In genomic region chr17:7857724-7858486, GRCh38 we compare ENCODE assay signal across 8 cellular contexts. TPM values are rescaled to one million over a fixed set of nuclear protein-coding genes. Genes with fewer than 3 reads are reported as not detected.
A peak's percentile ranks its signal among the peaks of the same experiment; 100 is the strongest.
DNase-seq lines count a peak whose midpoint lies in the region; ATAC-seq and TF ChIP-seq lines count a peak whose summit lies in the region.

CYB5D1 (plus strand) TSS chr17:7858003; CDS start chr17:7858135, 132 bp downstream.

- H3K27me3 ChIP-seq in SU-DHL-6 (ENCODE audit: low read length): no peaks in the 10 kb centered on the region
- H3K27me3 ChIP-seq in psoas muscle (ENCODE audit: insufficient read depth in 3 of 3, low read length in 2 of 3): no peaks in the 10 kb centered on the region
- no peaks in the 10 kb centered on the region for H3K27me3 ChIP-seq in uterus

- peak within 1 kb of the TSS; percentile 92 for H3K27ac ChIP-seq in SU-DHL-6 (ENCODE audit: low read depth, low read length)
- peak within 1 kb of the TSS; percentile 56 for H3K27ac ChIP-seq in adipose tissue (ENCODE audit: low read depth, low read length)
- H3K27ac ChIP-seq in psoas muscle: peak within 1 kb of the TSS; percentile 93
- H3K27ac ChIP-seq in uterus: peak within 1 kb of the TSS; percentile 90 to 98

- 2 to 4% (median 3%) methylated on average over 48 of the region's 48 CpGs for WGBS in adipose tissue, 3 donors
- 1 to 3% (median 1%) methylated on average over 48 of the region's 48 CpGs for WGBS in psoas muscle, 3 donors

- H3K36me3 ChIP-seq in SU-DHL-6 (ENCODE audit: low read length): no peaks in the 10 kb centered on the region
- H3K36me3 ChIP-seq in psoas muscle (ENCODE audit: insufficient read depth in 1 of 2, low read depth in 1 of 2): peaks cover 6 to 39% of the 10 kb centered on the region in 2 donors
- H3K36me3 ChIP-seq in uterus: no peaks in the 10 kb centered on the region

- TF ChIP-seq POLR2A in uterus (IDR thresholded peaks at IDR 0.05): peak; percentile 43 to 56

- DNase-seq in GM04504 (ENCODE audit: low read depth): peak; percentile 89
- DNase-seq in HFF-Myc (ENCODE audit: extremely low read depth, low read depth): peak; percentile 85
- DNase-seq in NAMALWA (ENCODE audit: low spot score): peak; percentile 80
- DNase-seq in left ventricle myocardium superior: peak; percentile 89
- DNase-seq in psoas muscle: peak; percentile 90 to 93
- DNase-seq in uterus: peak; percentile 90 to 96

- intact Hi-C loops in left ventricle myocardium superior (cut with micrococcal nuclease) (loop anchor here (5.0 kb wide), 1 partner anchor 36 kb away; no protein-coding TSS in a partner anchor), psoas muscle (cut with DNase I) (loop anchor here (1.0 to 2.0 kb wide), 2 partner anchors 15 to 131 kb away; no protein-coding TSS in a partner anchor), uterus (cut with DNase I; ENCODE audit: low total_unique reads) (no loop called here)

- no peaks in the 10 kb centered on the region; the same call in 1 of the 2 replicates for H3F3A ChIP-seq in SU-DHL-6 (ENCODE audit: insufficient read depth)

- H3K4me3 ChIP-seq in HFF-Myc (replicated peaks; ENCODE audit: low read depth, low read length): peak within 1 kb of the TSS; percentile 68
- H3K4me3 ChIP-seq in SU-DHL-6 (ENCODE audit: insufficient read depth, low read length, poor library complexity, severe bottlenecking): peak within 1 kb of the TSS; percentile 71
- H3K4me3 ChIP-seq in psoas muscle: peak within 1 kb of the TSS; percentile 86
- H3K4me3 ChIP-seq in uterus: peak within 1 kb of the TSS; percentile 58 to 80

- H4K20me1 ChIP-seq in SU-DHL-6 (ENCODE audit: low read depth, low read length): no peaks in the 10 kb centered on the region

- no peaks in the 10 kb centered on the region for H3K9me2 ChIP-seq in SU-DHL-6 (replicated peaks; ENCODE audit: insufficient read depth, low read length)

- ATAC-seq in left ventricle myocardium superior (peak; percentile 70), psoas muscle (peak; percentile 70 to 82 (median 74))

- H2AFZ ChIP-seq in SU-DHL-6 (ENCODE audit: low read depth, low read length, severe bottlenecking): peak within 1 kb of the TSS; percentile 62

- peak within 1 kb of the TSS; percentile 87 for H3K4me2 ChIP-seq in SU-DHL-6 (ENCODE audit: low read depth, low read length, poor library complexity, severe bottlenecking)

- H3K9ac ChIP-seq in SU-DHL-6 (ENCODE audit: low read length): peak within 1 kb of the TSS; percentile 86

- H3K9me3 ChIP-seq in SU-DHL-6 (ENCODE audit: insufficient read depth, low read length) (no peaks in the 10 kb centered on the region), psoas muscle (no peaks in the 10 kb centered on the region), uterus (no peaks in the 10 kb centered on the region)

- H3K4me1 ChIP-seq in psoas muscle: peaks cover 26% of the 10 kb centered on the region
- H3K4me1 ChIP-seq in uterus: peaks cover 0 to 9% of the 10 kb centered on the region in 2 donors

- H3K79me2 ChIP-seq in SU-DHL-6 (ENCODE audit: insufficient read depth, low read length): peaks cover 27% of the 10 kb centered on the region

- TF ChIP-seq CTCF in HFF-Myc (IDR thresholded peaks at IDR 0.05; ENCODE audit: low read depth, low read length, missing control alignments): no peak
- TF ChIP-seq CTCF in SU-DHL-6 (IDR thresholded peaks at IDR 0.05; ENCODE audit: insufficient read depth, low read length, poor library complexity, severe bottlenecking): no peak
- no peak for TF ChIP-seq CTCF in psoas muscle (IDR thresholded peaks at IDR 0.05)
- peak in 1 of 4 experiments; percentile 23 for TF ChIP-seq CTCF in uterus (IDR thresholded peaks at IDR 0.05)

RNA-seq across cellular contexts. Expression of gene CYB5D1, which starts in this region (rescaled TPM):
- polyA plus RNA-seq in adipose tissue (10 to 100 TPM in 2 of 3 donors, 1 to 10 TPM in 1; 8.9 to 15.4 (median 11.2) TPM), psoas muscle (10 to 100 TPM in 2 of 3 donors, 1 to 10 TPM in 1; 7.1 to 31.7 (median 10.4) TPM)
- total RNA-seq in left ventricle myocardium superior (25.6 TPM), psoas muscle (10 to 100 TPM in 2 of 4 donors, 1 to 10 TPM in 2; 9.9 to 11.9 (median 10.2) TPM), uterus (10 to 100 TPM in 3 of 4 donors, 1 to 10 TPM in 1; 3.1 to 17.6 (median 16.2) TPM)

Comparison
In these comparisons a context has a peak if more than half of its experiments do, and no peak if none do; other contexts are left out.
1. Peak in every context shown above with its lines: DNase-seq, ATAC-seq, H3K4me3 ChIP-seq and H3K27ac ChIP-seq.